9 cellular contexts compared by ENCODE assay signal in genomic region chr16:84607694-84608093, GRCh38. TPM values are rescaled to one million over a fixed set of nuclear protein-coding genes. Genes with fewer than 3 reads are reported as not detected.
A peak's percentile ranks its signal among the peaks of the same experiment; 100 is the strongest.
DNase-seq lines count a peak whose midpoint lies in the region; ATAC-seq and TF ChIP-seq lines count a peak whose summit lies in the region.
"Had no signal": no experiment of that assay in that cellular context is flagged by ENCODE, and none has a peak within 500 bp of the region (broad histone marks: within the 10 kb centered on the region; RNA-seq: fewer than 3 reads in every experiment).

No MANE protein-coding gene starts in this region.

- H3K4ac ChIP-seq in mesenchymal stem cell (ENCODE audit: low read depth in 1 of 2, low read length in 2 of 2), result no peak overlapping the region

- H2BK120ac ChIP-seq in mesenchymal stem cell (ENCODE audit: low read depth, low read length), result no peak overlapping the region

- H2AK5ac ChIP-seq in mesenchymal stem cell (ENCODE audit: low read length, severe bottlenecking), result no peak overlapping the region

- H3K4me1 Mint-ChIP-seq in activated CD4-positive, alpha-beta T cell treated with anti-CD3 and anti-CD28 coated beads, Interleukin-2, amount 10 ng/mL, durations not matched to agents 7 days and 5 days, result peaks cover 95% of the 10 kb centered on the region
- peaks cover 92% of the 10 kb centered on the region for H3K4me1 Mint-ChIP-seq in activated CD8-positive, alpha-beta T cell treated with anti-CD3 and anti-CD28 coated beads for 36 hours (ENCODE audit: low read depth)
- H3K4me1 Mint-ChIP-seq in stimulated activated effector memory CD8-positive, alpha-beta T cell treated with anti-CD3 and anti-CD28 coated beads, Interleukin-12 subunit alpha, Interleukin-12 subunit beta, amount 100 ng/mL, for 72 hours, result peaks cover 84% of the 10 kb centered on the region

- H3K27ac ChIP-seq in hepatocyte (no peak overlapping the region), mesenchymal stem cell (ENCODE audit: low read length, poor library complexity, severe bottlenecking) (no peak overlapping the region)

- CTCF ChIA-PET in activated CD4-positive, alpha-beta T cell treated with anti-CD3 and anti-CD28 coated beads, Interleukin-2, amount 10 ng/mL, durations not matched to agents 7 days and 5 days (lab: Charles Lee), result interaction anchor here (1.0 to 3.0 kb wide), 8 partner anchors 8 to 97 kb away, joined by 3 to 13 read pairs (median 4); no protein-coding TSS in a partner anchor
- CTCF ChIA-PET in activated CD8-positive, alpha-beta T cell treated with anti-CD3 and anti-CD28 coated beads for 36 hours (lab: Charles Lee), result interaction anchor here (1.2 to 4.4 kb wide), 6 partner anchors 8 to 97 kb away, joined by 3 to 24 read pairs (median 4); no protein-coding TSS in a partner anchor

- H3K4me2 ChIP-seq in hepatocyte, result no peak overlapping the region
- H3K4me2 ChIP-seq in mesenchymal stem cell (ENCODE audit: low read length, poor library complexity, severe bottlenecking), result no peak overlapping the region

- H3K18ac ChIP-seq in mesenchymal stem cell (ENCODE audit: low read depth in 1 of 2, low read length in 2 of 2), result peak overlapping the region in 1 of 2 experiments; percentile 10

- peak; percentile 50 for ATAC-seq in HG03139 (IDR thresholded peaks at IDR 0.05; ENCODE audit: unreplicated experiment)
- ATAC-seq in activated CD8-positive, alpha-beta T cell treated with anti-CD3 and anti-CD28 coated beads for 36 hours, result peak; percentile 17
- no peak for ATAC-seq in stimulated activated effector memory CD8-positive, alpha-beta T cell treated with anti-CD3 and anti-CD28 coated beads, Interleukin-12 subunit alpha, Interleukin-12 subunit beta, amount 100 ng/mL, for 72 hours

- H4K8ac ChIP-seq in mesenchymal stem cell (ENCODE audit: low read length), result no peak overlapping the region

- H4K91ac ChIP-seq in mesenchymal stem cell (ENCODE audit: low read length), result no peak overlapping the region

- H3K23ac ChIP-seq in mesenchymal stem cell (ENCODE audit: low read length in 2 of 2), result no peak overlapping the region

- no peak overlapping the region for H2BK5ac ChIP-seq in mesenchymal stem cell (ENCODE audit: low read depth, low read length, poor library complexity, severe bottlenecking)

- H2BK15ac ChIP-seq in mesenchymal stem cell (ENCODE audit: low read depth, poor library complexity, severe bottlenecking), result no peak overlapping the region

- peak overlapping the region; percentile 74 for H3K4me3 Mint-ChIP-seq in activated CD4-positive, alpha-beta T cell treated with anti-CD3 and anti-CD28 coated beads, Interleukin-2, amount 10 ng/mL, durations not matched to agents 7 days and 5 days
- H3K4me3 Mint-ChIP-seq in activated CD8-positive, alpha-beta T cell treated with anti-CD3 and anti-CD28 coated beads for 36 hours, result peak overlapping the region; percentile 43
- H3K4me3 Mint-ChIP-seq in stimulated activated effector memory CD8-positive, alpha-beta T cell treated with anti-CD3 and anti-CD28 coated beads, Interleukin-12 subunit alpha, Interleukin-12 subunit beta, amount 100 ng/mL, for 72 hours, result peak overlapping the region; percentile 49

- WGBS in hepatocyte (ENCODE audit: low lambda C conversion rate, missing lambda C conversion rate), result 88% methylated on average over 7 of the region's 7 CpGs
- 93% methylated on average over 7 of the region's 7 CpGs for WGBS in mesenchymal stem cell

- H2AFZ ChIP-seq in hepatocyte (no peak overlapping the region), mesenchymal stem cell (ENCODE audit: low read depth, low read length) (no peak overlapping the region)

- no peak overlapping the region for H3K4me3 ChIP-seq in hepatocyte
- H3K4me3 ChIP-seq in mesenchymal stem cell (ENCODE audit: insufficient read depth in 1 of 2, low read depth in 1 of 2, low read length in 2 of 2), result no peak overlapping the region

- H3K27me3 ChIP-seq in hepatocyte (no peaks in the 10 kb centered on the region), mesenchymal stem cell (ENCODE audit: control insufficient read depth in 1 of 2, insufficient read depth in 1 of 2, low read length in 2 of 2) (no peaks in the 10 kb centered on the region)

- H3K79me1 ChIP-seq in mesenchymal stem cell (replicated peaks; ENCODE audit: low read length, poor library complexity, severe bottlenecking), result peaks cover 15% of the 10 kb centered on the region

- H3K9ac ChIP-seq in mesenchymal stem cell (ENCODE audit: low read length), result no peak overlapping the region

- no peaks in the 10 kb centered on the region for H3K27me3 Mint-ChIP-seq in activated CD4-positive, alpha-beta T cell treated with anti-CD3 and anti-CD28 coated beads, Interleukin-2, amount 10 ng/mL, durations not matched to agents 7 days and 5 days
- no peaks in the 10 kb centered on the region for H3K27me3 Mint-ChIP-seq in activated CD8-positive, alpha-beta T cell treated with anti-CD3 and anti-CD28 coated beads for 36 hours

- no peak overlapping the region for H3K14ac ChIP-seq in mesenchymal stem cell (ENCODE audit: low read length in 2 of 2)

- H3K9me3 ChIP-seq in hepatocyte (ENCODE audit: low read depth) (no peaks in the 10 kb centered on the region), mesenchymal stem cell (ENCODE audit: control insufficient read depth, low read length) (no peaks in the 10 kb centered on the region)

- no peak for TF ChIP-seq CTCF in activated CD8-positive, alpha-beta T cell treated with anti-CD3 and anti-CD28 coated beads for 36 hours (IDR thresholded peaks at IDR 0.05)
- no peak for TF ChIP-seq CTCF in hepatocyte (IDR thresholded peaks at IDR 0.05; ENCODE audit: poor library complexity)

- peaks cover 92% of the 10 kb centered on the region for H3K36me3 Mint-ChIP-seq in activated CD4-positive, alpha-beta T cell treated with anti-CD3 and anti-CD28 coated beads, Interleukin-2, amount 10 ng/mL, durations not matched to agents 7 days and 5 days (ENCODE audit: low read depth)
- H3K36me3 Mint-ChIP-seq in activated CD8-positive, alpha-beta T cell treated with anti-CD3 and anti-CD28 coated beads for 36 hours (ENCODE audit: low read depth), result peaks cover 88% of the 10 kb centered on the region
- H3K36me3 Mint-ChIP-seq in stimulated activated effector memory CD8-positive, alpha-beta T cell treated with anti-CD3 and anti-CD28 coated beads, Interleukin-12 subunit alpha, Interleukin-12 subunit beta, amount 100 ng/mL, for 72 hours, result peaks cover 37% of the 10 kb centered on the region

- H4K20me1 ChIP-seq in hepatocyte (ENCODE audit: insufficient read depth, poor library complexity, severe bottlenecking), result no peaks in the 10 kb centered on the region

- H3K36me3 ChIP-seq in hepatocyte (replicated peaks; ENCODE audit: insufficient read depth, low read depth) (no peaks in the 10 kb centered on the region), mesenchymal stem cell (ENCODE audit: control insufficient read depth in 1 of 2, insufficient read depth in 2 of 2, low read depth in 1 of 2, low read length in 2 of 2) (peaks cover 40 to 55% of the 10 kb centered on the region in 2 experiments)

- peak overlapping the region; percentile 95 for H3K27ac Mint-ChIP-seq in activated CD4-positive, alpha-beta T cell treated with anti-CD3 and anti-CD28 coated beads, Interleukin-2, amount 10 ng/mL, durations not matched to agents 7 days and 5 days
- peak overlapping the region; percentile 81 for H3K27ac Mint-ChIP-seq in activated CD8-positive, alpha-beta T cell treated with anti-CD3 and anti-CD28 coated beads for 36 hours
- H3K27ac Mint-ChIP-seq in stimulated activated effector memory CD8-positive, alpha-beta T cell treated with anti-CD3 and anti-CD28 coated beads, Interleukin-12 subunit alpha, Interleukin-12 subunit beta, amount 100 ng/mL, for 72 hours, result peak overlapping the region; percentile 81

- POLR2A ChIA-PET in activated CD4-positive, alpha-beta T cell treated with anti-CD3 and anti-CD28 coated beads, Interleukin-2, amount 10 ng/mL, durations not matched to agents 7 days and 5 days (lab: Charles Lee), result no interaction called here
- POLR2A ChIA-PET in activated CD8-positive, alpha-beta T cell treated with anti-CD3 and anti-CD28 coated beads for 36 hours (lab: Charles Lee), result interaction anchor here (0.8 to 2.0 kb wide), 6 partner anchors 9 to 391 kb away, joined by 3 to 7 read pairs (median 4); no protein-coding TSS in a partner anchor

- peaks cover 10% of the 10 kb centered on the region for H3K9me3 Mint-ChIP-seq in activated CD4-positive, alpha-beta T cell treated with anti-CD3 and anti-CD28 coated beads, Interleukin-2, amount 10 ng/mL, durations not matched to agents 7 days and 5 days
- peaks cover 11% of the 10 kb centered on the region for H3K9me3 Mint-ChIP-seq in activated CD8-positive, alpha-beta T cell treated with anti-CD3 and anti-CD28 coated beads for 36 hours
- no peaks in the 10 kb centered on the region for H3K9me3 Mint-ChIP-seq in stimulated activated effector memory CD8-positive, alpha-beta T cell treated with anti-CD3 and anti-CD28 coated beads, Interleukin-12 subunit alpha, Interleukin-12 subunit beta, amount 100 ng/mL, for 72 hours

- no peak overlapping the region for H2BK12ac ChIP-seq in mesenchymal stem cell (ENCODE audit: low read length in 2 of 2)

- peaks cover 48% of the 10 kb centered on the region for H3K79me2 ChIP-seq in hepatocyte

- intact Hi-C loops in activated CD8-positive, alpha-beta T cell treated with anti-CD3 and anti-CD28 coated beads for 36 hours (cut with micrococcal nuclease), result no loop called here

- H3K9me2 ChIP-seq in hepatocyte (replicated peaks; ENCODE audit: insufficient read depth), result no peaks in the 10 kb centered on the region

- H3K4me1 ChIP-seq in hepatocyte (ENCODE audit: insufficient read depth), result peaks cover 5% of the 10 kb centered on the region
- peaks cover 28% of the 10 kb centered on the region for H3K4me1 ChIP-seq in mesenchymal stem cell (ENCODE audit: control insufficient read depth, insufficient read depth, low read depth, low read length)

- DNase-seq in activated CD4-positive, alpha-beta T cell treated with anti-CD3 and anti-CD28 coated beads, Interleukin-2, amount 10 ng/mL, durations not matched to agents 7 days and 5 days, result peak; percentile 49
- no peak for DNase-seq in activated CD4-positive, alpha-beta T cell treated with anti-CD3 and anti-CD28 coated beads, Interleukin-2, amount 50 U/mL, for 4 hours
- no peak for DNase-seq in activated CD8-positive, alpha-beta T cell treated with anti-CD3 and anti-CD28 coated beads for 36 hours
- DNase-seq in stimulated activated effector memory CD8-positive, alpha-beta T cell treated with anti-CD3 and anti-CD28 coated beads, Interleukin-12 subunit alpha, Interleukin-12 subunit beta, amount 100 ng/mL, for 72 hours (ENCODE audit: low spot score in 2 of 2), result peak in 1 of 2 donors; percentile 57
- DNase-seq in hepatocyte (ENCODE audit: low spot score) (no peak), mesenchymal stem cell (no peak)
- no peak for DNase-seq in activated effector memory CD4-positive, alpha-beta T cell treated with anti-CD3 and anti-CD28 coated beads, Interleukin-2, amount 50 U/mL, for 16 hours
- DNase-seq: NCI-H1417 treated with DMSO at 0.1 percent for 48 hours had no signal

RNA-seq across cellular contexts. Expression of gene COTL1, which starts 10.2 kb away (rescaled TPM):
- total RNA-seq in activated CD4-positive, alpha-beta T cell treated with anti-CD3 and anti-CD28 coated beads, Interleukin-2, amount 10 ng/mL, durations not matched to agents 7 days and 5 days, result 100 to 1,000 TPM; 780 to 845 TPM
- total RNA-seq in activated CD8-positive, alpha-beta T cell treated with anti-CD3 and anti-CD28 coated beads for 36 hours, result 100 to 1,000 TPM; 664 to 677 TPM
- total RNA-seq in hepatocyte, result 30.1 and 32.8 TPM in 2 replicates
- 101 and 104 TPM in 2 replicates for polyA plus RNA-seq in hepatocyte
- polyA plus RNA-seq in mesenchymal stem cell (2013, experiment 1 of 2), result 264 TPM
- polyA plus RNA-seq in mesenchymal stem cell (2013, experiment 2 of 2), result 251 TPM

RNA-seq across cellular contexts. Expression of gene KLHL36, which starts 40.6 kb away (rescaled TPM):
- total RNA-seq in activated CD4-positive, alpha-beta T cell treated with anti-CD3 and anti-CD28 coated beads, Interleukin-2, amount 10 ng/mL, durations not matched to agents 7 days and 5 days, result 10 to 100 TPM; 37.5 to 46.2 TPM
- 10 to 100 TPM; 41.0 to 44.0 TPM for total RNA-seq in activated CD8-positive, alpha-beta T cell treated with anti-CD3 and anti-CD28 coated beads for 36 hours
- total RNA-seq in hepatocyte, result 45.0 and 50.5 TPM in 2 replicates
- 24.4 and 29.9 TPM in 2 replicates for polyA plus RNA-seq in hepatocyte
- polyA plus RNA-seq in mesenchymal stem cell (2013, experiment 1 of 2), result 19.3 TPM
- 18.4 TPM for polyA plus RNA-seq in mesenchymal stem cell (2013, experiment 2 of 2)

Comparison
In these comparisons a context has a peak if more than half of its experiments do, and no peak if none do; other contexts are left out.
1. RNA of gene COTL1, which starts 10.2 kb away (total RNA-seq): 780 to 845 TPM in activated CD4-positive, alpha-beta T cell treated with anti-CD3 and anti-CD28 coated beads, Interleukin-2, amount 10 ng/mL, durations not matched to agents 7 days and 5 days and 664 to 677 TPM in activated CD8-positive, alpha-beta T cell treated with anti-CD3 and anti-CD28 coated beads for 36 hours; 30.1 to 32.8 TPM in hepatocyte; every median in the first group is over 10 times any median in the second.
2. Peak in every context shown above with its lines, with median percentiles within 50 percentile points of each other: H3K27ac Mint-ChIP-seq and H3K4me3 Mint-ChIP-seq.